1 cellular context compared by ENCODE assay signal in the genomic region with DNA sequence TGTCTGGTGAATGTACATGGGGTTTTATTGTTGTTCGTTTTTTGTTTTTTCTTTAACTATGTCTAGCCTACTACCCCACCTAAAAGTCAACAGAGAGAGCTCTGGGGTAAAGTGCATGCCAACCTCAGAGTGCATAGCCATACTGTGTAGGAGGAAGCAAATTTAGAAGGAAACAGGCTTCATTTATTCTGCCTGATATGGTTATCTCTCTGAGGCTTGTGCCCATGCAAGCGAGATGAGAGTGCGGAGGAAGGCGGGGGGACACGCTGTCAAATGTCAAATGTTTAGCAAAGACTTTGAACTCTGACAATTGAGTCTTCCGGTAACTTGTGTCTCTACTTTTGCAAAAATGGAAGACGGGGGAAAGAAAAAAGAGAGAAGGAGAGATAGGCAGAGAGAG.
TF ChIP-seq lines count a peak whose summit lies in the region.

No MANE protein-coding gene starts in this region.

TF ChIP-seq in SK-N-SH treated with all-trans-retinoic acid at 6 μM for 48 hours, 23 proteins besides CTCF, POLR2A, EP300 and RAD21 (continued from another document):
- TF ChIP-seq ZNF565 (CRISPR knock-in tag; conservative IDR thresholded peaks at IDR 0.05; ENCODE audit: low read depth) (no peak), GLIS3 (CRISPR knock-in tag; IDR thresholded peaks at IDR 0.05) (no peak), ISL1 (CRISPR knock-in tag; IDR thresholded peaks at IDR 0.05) (no peak)
